Comparison of ENCODE assay signal across 20 cellular contexts in genomic region chr16:8522757-8523156, GRCh38.
DNase-seq lines count a peak whose midpoint lies in the region; ATAC-seq and TF ChIP-seq lines count a peak whose summit lies in the region.
"Had no signal": no experiment of that assay in that cellular context is flagged by ENCODE, and none has a peak within 500 bp of the region (broad histone marks: within the 10 kb centered on the region; RNA-seq: fewer than 3 reads in every experiment).

No MANE protein-coding gene starts in this region.

- H3K9me3 ChIP-seq in A673 (ENCODE audit: low read depth, low read length, poor library complexity, severe bottlenecking) = no peaks in the 10 kb centered on the region
- H3K9me3 ChIP-seq: A549 had no signal

- H3K27ac Mint-ChIP-seq in activated T-cell treated with anti-CD3 and anti-CD28 coated beads, Interleukin-2, amount 50 U/mL, for 72 hours = no peak overlapping the region
- peak overlapping the region; percentile 76 for H3K27ac Mint-ChIP-seq in nephron progenitor cell
- H3K27ac Mint-ChIP-seq: CD4-positive, alpha-beta memory T cell; GM23338; H9; HFFc6 had no signal

- H3K4me3 Mint-ChIP-seq in activated T-cell treated with anti-CD3 and anti-CD28 coated beads, Interleukin-2, amount 50 U/mL, for 72 hours = no peak overlapping the region
- no peak overlapping the region for H3K4me3 Mint-ChIP-seq in nephron progenitor cell
- H3K4me3 Mint-ChIP-seq: CD4-positive, alpha-beta memory T cell; GM23338; H9; HFFc6 had no signal

- POLR2A ChIA-PET in A673 (lab: Charles Lee; ENCODE audit: low non-redundant PET) = no interaction called here

- H3K27ac ChIP-seq in A673 (ENCODE audit: low read depth, low read length, poor library complexity, severe bottlenecking) = no peak overlapping the region
- H3K27ac ChIP-seq: A549 had no signal

- no peak overlapping the region for H3K4me3 ChIP-seq in A673 (ENCODE audit: low read depth, low read length, poor library complexity, severe bottlenecking)
- H3K4me3 ChIP-seq: A549, GM23338 had no signal

- DNase-seq in NCI-H748 (lab: John Stamatoyannopoulos, UW; ENCODE audit: unreplicated experiment) (peak; percentile 0), NCI-H748 treated with DMSO at 0.1 percent for 48 hours (lab: John Stamatoyannopoulos, UW) (no peak), activated T-cell treated with anti-CD3 and anti-CD28 coated beads for 4 hours (peak; percentile 0), A673 (ENCODE audit: low spot score) (peak; percentile 16), nephron progenitor cell (no peak)
- no peak for DNase-seq in activated T-cell treated with anti-CD3 and anti-CD28 coated beads, Interleukin-2, amount 50 U/mL, for 72 hours
- DNase-seq: 8988T; C1 segment of cervical spinal cord; Calu3; CD4-positive, alpha-beta memory T cell; COR-L47; DMS53; DMS79 treated with DMSO at 0.1 percent for 48 hours; GF-D8; H9; HFFc6 had no signal

- CTCF ChIA-PET in A673 (lab: Charles Lee) = no interaction called here

- peaks cover 7% of the 10 kb centered on the region for H3K4me1 Mint-ChIP-seq in activated T-cell treated with anti-CD3 and anti-CD28 coated beads, Interleukin-2, amount 50 U/mL, for 72 hours (ENCODE audit: low read depth)
- H3K4me1 Mint-ChIP-seq in nephron progenitor cell = peaks cover 13% of the 10 kb centered on the region
- H3K4me1 Mint-ChIP-seq: CD4-positive, alpha-beta memory T cell; GM23338 had no signal

- no peaks in the 10 kb centered on the region for H3K36me3 ChIP-seq in A673 (ENCODE audit: insufficient read depth, low read length, poor library complexity, severe bottlenecking)

- ATAC-seq in activated T-cell treated with anti-CD3 and anti-CD28 coated beads, Interleukin-2, amount 50 U/mL, for 72 hours (replicated peaks in 1 of 2) = no peak
- no peak for ATAC-seq in HG03097 (IDR thresholded peaks at IDR 0.05; ENCODE audit: low FRiP score, unreplicated experiment)
- ATAC-seq: A549, HCT116 had no signal

- no peaks in the 10 kb centered on the region for H3K27me3 Mint-ChIP-seq in activated T-cell treated with anti-CD3 and anti-CD28 coated beads, Interleukin-2, amount 50 U/mL, for 72 hours (ENCODE audit: low read depth)
- H3K27me3 Mint-ChIP-seq in nephron progenitor cell (ENCODE audit: low read depth, poor library complexity) = peaks cover 15% of the 10 kb centered on the region

- TF ChIP-seq CTCF in A673 (conservative IDR thresholded peaks at IDR 0.05; ENCODE audit: low read depth, low read length) (no peak), nephron progenitor cell (IDR thresholded peaks at IDR 0.05) (no peak)

- peaks cover 5% of the 10 kb centered on the region for H3K27me3 ChIP-seq in A673 (replicated peaks; ENCODE audit: insufficient read depth, low read depth, low read length, poor library complexity)

- no peaks in the 10 kb centered on the region for H3K4me1 ChIP-seq in A673 (ENCODE audit: insufficient read depth, low read length, poor library complexity, severe bottlenecking)
- H3K4me1 ChIP-seq: A549 had no signal

- H3K9me3 Mint-ChIP-seq in activated T-cell treated with anti-CD3 and anti-CD28 coated beads, Interleukin-2, amount 50 U/mL, for 72 hours = no peaks in the 10 kb centered on the region
- H3K9me3 Mint-ChIP-seq in nephron progenitor cell = no peaks in the 10 kb centered on the region
- H3K9me3 Mint-ChIP-seq: CD4-positive, alpha-beta memory T cell; GM23338; H9 had no signal

- no TSS peak for BruUV-seq in A673 (replicated peaks; lab: Mats Ljungman, UMichigan)

- intact Hi-C loops in A673 (cut with micrococcal nuclease; ENCODE audit: unreplicated experiment) = no loop called here

- H3K36me3 Mint-ChIP-seq in activated T-cell treated with anti-CD3 and anti-CD28 coated beads, Interleukin-2, amount 50 U/mL, for 72 hours (ENCODE audit: insufficient read depth in 2 of 2) = no peaks in the 10 kb centered on the region
- no peaks in the 10 kb centered on the region for H3K36me3 Mint-ChIP-seq in nephron progenitor cell (ENCODE audit: low read depth)
- H3K36me3 Mint-ChIP-seq: CD4-positive, alpha-beta memory T cell had no signal

Comparison
In these comparisons a context has a peak if more than half of its experiments do, and no peak if none do; other contexts are left out.
1. DNase-seq: peak in NCI-H748 (single experiment), activated T-cell treated with anti-CD3 and anti-CD28 coated beads for 4 hours (single experiment) and A673 (single experiment); none in NCI-H748 treated with DMSO at 0.1 percent for 48 hours (single experiment), activated T-cell treated with anti-CD3 and anti-CD28 coated beads, Interleukin-2, amount 50 U/mL, for 72 hours (0 of 2) and nephron progenitor cell (single experiment).